ENCODE assay signal across 29 cellular contexts in genomic region chr7:140330595-140330994, GRCh38.
"Had no signal": no experiment of that assay in that cellular context is flagged by ENCODE, and none has a peak within 500 bp of the region (broad histone marks: within the 10 kb centered on the region; RNA-seq: fewer than 3 reads in every experiment).

No MANE protein-coding gene starts in this region.

- H3K9me3 ChIP-seq: esophagus muscularis mucosa, heart left ventricle, pancreas, prostate gland, thyroid gland, upper lobe of right lung had no signal

- H3K4me3 Mint-ChIP-seq: activated CD4-positive, alpha-beta memory T cell treated with anti-CD3 and anti-CD28 coated beads for 36 hours; activated CD4-positive, alpha-beta T cell treated with anti-CD3 and anti-CD28 coated beads, Interleukin-2, amount 10 ng/mL, durations not matched to agents 24 days and 14 days; activated T-helper 1 cell treated with anti-CD3 and anti-CD28 coated beads, Interleukin-12 subunit alpha, Interleukin-12 subunit beta, Interleukin-2, Interleukin-4 antibody, amounts not matched to agents 30 ng/mL and 10 ng/mL and 1 ng/mL, durations not matched to agents 14 hours and 24 hours and 36 hours; central memory CD8-positive, alpha-beta T cell; immature natural killer cell; memory B cell; naive thymus-derived CD4-positive, alpha-beta T cell; stimulated activated effector memory CD8-positive, alpha-beta T cell treated with anti-CD3 and anti-CD28 coated beads, Interleukin-12 subunit alpha, Interleukin-12 subunit beta, amount 100 ng/mL, for 72 hours; stimulated activated naive CD8-positive, alpha-beta T cell treated with anti-CD3 and anti-CD28 coated beads, Interleukin-15, Interleukin-2, amounts not matched to agents 100 ng/mL and 50 ng/mL, for 24 hours; T-helper 1 cell treated with Interleukin-12 subunit alpha and Interleukin-12 subunit beta and Interleukin-4 antibody, amounts not matched to agents 30 μg/mL and 1 μg/mL, for 36 hours had no signal

- H3K27ac Mint-ChIP-seq: activated CD4-positive, alpha-beta memory T cell treated with anti-CD3 and anti-CD28 coated beads for 36 hours; immature natural killer cell; memory B cell; stimulated activated effector memory CD8-positive, alpha-beta T cell treated with anti-CD3 and anti-CD28 coated beads, Interleukin-12 subunit alpha, Interleukin-12 subunit beta, amount 100 ng/mL, for 72 hours; T-helper 1 cell treated with Interleukin-12 subunit alpha and Interleukin-12 subunit beta and Interleukin-4 antibody, amounts not matched to agents 30 μg/mL and 1 μg/mL, for 36 hours had no signal

- H3K4me3 ChIP-seq: esophagus muscularis mucosa, heart left ventricle, pancreas, prostate gland, skin epidermis, thyroid gland, upper lobe of right lung had no signal

- H3K4me1 ChIP-seq: foreskin keratinocyte, pancreas, prostate gland had no signal

- H3K9me3 Mint-ChIP-seq: activated CD4-positive, alpha-beta memory T cell treated with anti-CD3 and anti-CD28 coated beads for 36 hours; activated CD4-positive, alpha-beta T cell treated with anti-CD3 and anti-CD28 coated beads, Interleukin-2, amount 10 ng/mL, durations not matched to agents 24 days and 14 days; activated T-helper 1 cell treated with anti-CD3 and anti-CD28 coated beads, Interleukin-12 subunit alpha, Interleukin-12 subunit beta, Interleukin-2, Interleukin-4 antibody, amounts not matched to agents 30 ng/mL and 10 ng/mL and 1 ng/mL, durations not matched to agents 14 hours and 24 hours and 36 hours; central memory CD8-positive, alpha-beta T cell; memory B cell; naive thymus-derived CD4-positive, alpha-beta T cell; stimulated activated effector memory CD8-positive, alpha-beta T cell treated with anti-CD3 and anti-CD28 coated beads, Interleukin-12 subunit alpha, Interleukin-12 subunit beta, amount 100 ng/mL, for 72 hours; stimulated activated naive CD8-positive, alpha-beta T cell treated with anti-CD3 and anti-CD28 coated beads, Interleukin-15, Interleukin-2, amounts not matched to agents 100 ng/mL and 50 ng/mL, for 24 hours; T-helper 1 cell treated with Interleukin-12 subunit alpha and Interleukin-12 subunit beta and Interleukin-4 antibody, amounts not matched to agents 30 μg/mL and 1 μg/mL, for 36 hours had no signal

- H3K27me3 Mint-ChIP-seq: activated CD4-positive, alpha-beta memory T cell treated with anti-CD3 and anti-CD28 coated beads for 36 hours; activated CD4-positive, alpha-beta T cell treated with anti-CD3 and anti-CD28 coated beads, Interleukin-2, amount 10 ng/mL, durations not matched to agents 24 days and 14 days; central memory CD8-positive, alpha-beta T cell; memory B cell; naive thymus-derived CD4-positive, alpha-beta T cell; stimulated activated naive CD8-positive, alpha-beta T cell treated with anti-CD3 and anti-CD28 coated beads, Interleukin-15, Interleukin-2, amounts not matched to agents 100 ng/mL and 50 ng/mL, for 24 hours had no signal

- H3K4me1 Mint-ChIP-seq: central memory CD8-positive, alpha-beta T cell; immature natural killer cell; memory B cell; stimulated activated effector memory CD8-positive, alpha-beta T cell treated with anti-CD3 and anti-CD28 coated beads, Interleukin-12 subunit alpha, Interleukin-12 subunit beta, amount 100 ng/mL, for 72 hours had no signal

- ATAC-seq: foreskin keratinocyte; heart left ventricle; naive thymus-derived CD4-positive, alpha-beta T cell; pancreas; stimulated activated effector memory CD8-positive, alpha-beta T cell treated with anti-CD3 and anti-CD28 coated beads, Interleukin-12 subunit alpha, Interleukin-12 subunit beta, amount 100 ng/mL, for 72 hours had no signal

- DNase-seq: activated CD4-positive, alpha-beta memory T cell treated with anti-CD3 and anti-CD28 coated beads for 36 hours; activated CD4-positive, alpha-beta T cell treated with anti-CD3 and anti-CD28 coated beads, Interleukin-2, amount 10 ng/mL, durations not matched to agents 24 days and 14 days; activated CD4-positive, CD25-positive, alpha-beta regulatory T cell treated with anti-CD3 and anti-CD28 coated beads, Interleukin-2, amount 50 U/mL, for 72 hours; activated CD8-positive, alpha-beta memory T cell treated with anti-CD3 and anti-CD28 coated beads, Interleukin-2, amount 50 U/mL, for 4 hours; activated gamma-delta T cell treated with Interleukin-2 at 50 U/mL for 16 hours; activated naive CD4-positive, alpha-beta T cell treated with anti-CD3 and anti-CD28 coated beads, Interleukin-2, amount 50 U/mL, for 16 hours; activated T-cell treated with anti-CD3 and anti-CD28 coated beads, Interleukin-2, amount 50 U/mL, for 1 hour; amniotic stem cell; brain microvascular endothelial cell; cortex of kidney; foreskin keratinocyte; heart left ventricle; immature natural killer cell; naive thymus-derived CD4-positive, alpha-beta T cell; pancreas; retina; stimulated activated CD4-positive, alpha-beta T cell treated with anti-CD3 and anti-CD28 coated beads, Interleukin-12 subunit alpha, Interleukin-12 subunit beta, amount 100 ng/mL, for 4 hours; stimulated activated CD4-positive, alpha-beta T cell treated with anti-CD3 and anti-CD28 coated beads, Interleukin-4, amount 100 ng/mL, for 1 hour; upper lobe of right lung had no signal

- H3K36me3 ChIP-seq: prostate gland had no signal

- H3K27ac ChIP-seq: brain microvascular endothelial cell, esophagus muscularis mucosa, foreskin keratinocyte, heart left ventricle, pancreas, prostate gland, skin epidermis, upper lobe of right lung had no signal

- H3K27me3 ChIP-seq: brain microvascular endothelial cell, esophagus muscularis mucosa, foreskin keratinocyte, heart left ventricle, pancreas, thyroid gland, upper lobe of right lung had no signal
